8 cellular contexts compared by ENCODE assay signal in the genomic region with DNA sequence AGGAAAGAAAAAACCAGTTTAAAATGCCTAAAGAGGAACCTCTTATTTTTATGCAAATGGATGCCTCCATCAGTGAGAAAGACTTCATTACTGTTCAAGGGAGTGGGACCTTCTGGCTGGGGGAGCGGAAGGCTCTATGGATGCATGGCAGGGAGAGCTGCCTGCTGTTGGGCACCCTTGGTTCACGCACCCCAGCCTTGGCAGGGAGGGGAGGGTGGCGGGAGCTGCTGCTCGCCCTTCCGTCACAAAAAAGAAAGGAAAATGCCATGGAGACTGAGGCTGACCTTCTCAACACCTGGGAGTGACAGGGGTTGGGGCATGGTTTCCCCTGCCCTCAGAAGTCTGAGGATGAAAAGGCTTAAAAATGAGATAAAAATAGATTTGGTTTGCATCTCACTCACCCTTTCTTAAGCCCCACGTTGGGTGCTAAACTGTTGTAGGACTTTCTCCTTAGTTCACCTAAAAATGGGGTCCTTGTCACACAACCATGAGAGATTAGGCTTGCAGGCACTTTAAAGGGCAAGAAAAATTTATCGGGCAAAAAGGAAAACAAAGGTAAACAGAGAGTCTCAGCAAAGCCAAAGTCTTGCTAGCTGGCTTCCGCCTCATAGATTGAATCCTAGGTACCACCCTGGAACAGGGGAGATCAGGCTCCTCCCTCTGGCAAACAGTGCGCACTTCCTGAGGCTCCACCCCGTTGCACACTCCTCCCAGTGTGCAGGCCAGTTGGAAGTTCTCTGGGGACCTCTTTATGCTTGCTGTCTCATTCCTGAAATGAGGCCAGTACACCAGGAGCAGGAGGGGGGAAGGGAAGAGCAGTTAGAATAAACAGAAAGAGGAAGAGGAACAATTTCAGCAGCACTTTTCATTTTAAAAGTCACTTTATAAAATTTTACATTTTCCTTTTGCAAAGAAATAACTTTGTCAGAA. TPM values are rescaled to one million over a fixed set of nuclear protein-coding genes. Genes with fewer than 3 reads are reported as not detected.
DNase-seq lines count a peak whose midpoint lies in the region; ATAC-seq and TF ChIP-seq lines count a peak whose summit lies in the region.

No MANE protein-coding gene starts in this region.

- 75 to 91% methylated on average over 10 of the region's 10 CpGs for WGBS in body of pancreas, 2 donors
- 57 to 65% methylated on average over 10 of the region's 10 CpGs for WGBS in aorta, 2 donors

- intact Hi-C loops in body of pancreas (cut with DNase I) = no loop called here
- intact Hi-C loops in aorta (cut with DNase I) = no loop called here

- TF ChIP-seq CTCF in body of pancreas (IDR thresholded peaks at IDR 0.05) (no peak), mesothelial cell of epicardium (IDR thresholded peaks at IDR 0.05; ENCODE audit: unreplicated experiment) (no peak)

- H3K27ac ChIP-seq in body of pancreas = peak overlapping the region in 2 of 4 donors; percentile 6 to 61
- H3K27ac ChIP-seq in aorta (ENCODE audit: low read depth in 1 of 2, low read length in 2 of 2) = peak overlapping the region in 1 of 2 donors; percentile 47

- peaks cover 0 to 28% (median 0%) of the 10 kb centered on the region in 3 donors for H3K9me3 ChIP-seq in body of pancreas
- H3K9me3 ChIP-seq in aorta (ENCODE audit: control insufficient read depth, low read length) = no peaks in the 10 kb centered on the region

- peak overlapping the region; percentile 14 for H3K27ac Mint-ChIP-seq in mesothelial cell of epicardium

- ATAC-seq in GM18499 (IDR thresholded peaks at IDR 0.05; ENCODE audit: insufficient read depth, unreplicated experiment) = peak; percentile 51
- peak; percentile 75 for ATAC-seq in GM21529 (IDR thresholded peaks at IDR 0.05; ENCODE audit: unreplicated experiment)
- ATAC-seq in body of pancreas = peak; percentile 53
- peak; percentile 92 for ATAC-seq in aorta (ENCODE audit: low FRiP score)

- TF ChIP-seq POLR2A in body of pancreas (IDR thresholded peaks at IDR 0.05) = peak in 1 of 3 donors; percentile 41

- no peaks in the 10 kb centered on the region for H3K36me3 ChIP-seq in body of pancreas (replicated peaks in 1 of 2; ENCODE audit: insufficient read depth in 1 of 2, low read depth in 2 of 2)
- H3K36me3 ChIP-seq in aorta (ENCODE audit: control insufficient read depth in 1 of 2, insufficient read depth in 2 of 2, low read length in 1 of 2) = no peaks in the 10 kb centered on the region

- DNase-seq in Kasumi-1 (lab: John Stamatoyannopoulos, UW) (peak; percentile 87 to 91), body of pancreas (peak; percentile 20 to 76 (median 31)), mesothelial cell of epicardium (ENCODE audit: low spot score in 2 of 2, unreplicated experiment in 2 of 2) (no peak), aorta (peak; percentile 86 to 88), DMS53 treated with DMSO at 0.1 percent for 48 hours (lab: John Stamatoyannopoulos, UW; ENCODE audit: unreplicated experiment) (no peak), NCI-H2227 (lab: John Stamatoyannopoulos, UW; ENCODE audit: unreplicated experiment) (no peak)

- H3K4me3 ChIP-seq in body of pancreas (no peak overlapping the region), aorta (ENCODE audit: low read length in 2 of 2) (no peak overlapping the region)

- no peaks in the 10 kb centered on the region for H3K27me3 Mint-ChIP-seq in mesothelial cell of epicardium (ENCODE audit: low read depth)

- peaks cover 34% of the 10 kb centered on the region for H3K36me3 Mint-ChIP-seq in mesothelial cell of epicardium

- peaks cover 38% of the 10 kb centered on the region for H3K9me3 Mint-ChIP-seq in mesothelial cell of epicardium

- H3K4me1 Mint-ChIP-seq in mesothelial cell of epicardium = peaks cover 4% of the 10 kb centered on the region

- H3K27me3 ChIP-seq in body of pancreas = no peaks in the 10 kb centered on the region
- no peaks in the 10 kb centered on the region for H3K27me3 ChIP-seq in aorta (ENCODE audit: control insufficient read depth in 1 of 2, insufficient read depth in 2 of 2, low read length in 1 of 2)

- H3K4me3 Mint-ChIP-seq in mesothelial cell of epicardium = no peak overlapping the region

- no peaks in the 10 kb centered on the region for H3K4me1 ChIP-seq in body of pancreas
- H3K4me1 ChIP-seq in aorta (ENCODE audit: control insufficient read depth in 1 of 2, insufficient read depth in 2 of 2, low read length in 2 of 2) = no peaks in the 10 kb centered on the region

RNA-seq across cellular contexts. Expression of a gene that starts 31.6 kb away (rescaled TPM):
- total RNA-seq in body of pancreas (10 to 100 TPM; 41.5 to 72.5 TPM), mesothelial cell of epicardium (63.1 to 68.1 TPM (median 64.8 TPM) in 3 replicates), aorta (10 to 100 TPM; 58.6 to 86.5 TPM)
- 10 to 100 TPM; 24.4 to 26.8 TPM for polyA plus RNA-seq in aorta

RNA-seq across cellular contexts. Expression of a gene that starts 31.8 kb away (rescaled TPM):
- total RNA-seq in body of pancreas (10 to 100 TPM; 17.8 to 24.6 TPM), mesothelial cell of epicardium (44.7 to 49.2 TPM (median 48.5 TPM) in 3 replicates), aorta (10 to 100 TPM; 50.4 to 61.9 TPM)
- polyA plus RNA-seq in aorta = 10 to 100 TPM; 37.4 to 46.8 TPM

Comparison
In these comparisons a context has a peak if more than half of its experiments do, and no peak if none do; other contexts are left out.
1. DNase-seq: peak in Kasumi-1 (2 of 2), body of pancreas (4 of 4) and aorta (2 of 2); none in mesothelial cell of epicardium (0 of 2), DMS53 treated with DMSO at 0.1 percent for 48 hours (single experiment) and NCI-H2227 (single experiment).
2. Peak in every context shown above with its lines, with median percentiles within 50 percentile points of each other: ATAC-seq.